1 cellular context compared by ENCODE assay signal in the genomic region with DNA sequence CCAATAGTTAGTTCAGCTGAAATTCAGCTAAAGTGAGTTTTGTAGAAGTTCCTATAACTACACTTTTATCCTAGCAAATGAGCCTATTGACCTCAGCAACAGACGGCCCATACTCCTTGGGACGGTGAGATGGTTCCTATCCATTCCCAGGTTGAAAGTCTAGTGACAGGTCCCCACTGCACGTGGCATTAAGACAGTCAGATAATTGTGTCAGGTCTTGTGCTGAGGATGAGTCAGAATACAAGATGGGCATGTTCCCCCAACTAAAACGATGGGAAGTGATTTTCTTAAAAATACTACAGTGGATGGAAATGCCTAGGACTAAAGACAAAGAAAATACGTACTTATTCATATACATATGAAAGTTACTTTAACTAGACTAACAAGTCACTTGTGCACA.
TF ChIP-seq lines count a peak whose summit lies in the region.

No MANE protein-coding gene starts in this region.

TF ChIP-seq in HepG2, 621 proteins besides CTCF, POLR2A, EP300 and RAD21:
- TF ChIP-seq PCBP1 (IDR thresholded peaks at IDR 0.05; ENCODE audit: borderline replicate concordance, low read depth, low read length) (no peak), ZNF180 (CRISPR knock-in tag; IDR thresholded peaks at IDR 0.05; ENCODE audit: borderline replicate concordance, low read depth) (no peak), DNMT3B (CRISPR knock-in tag; conservative IDR thresholded peaks at IDR 0.05) (no peak), MBNL3 (CRISPR knock-in tag; conservative IDR thresholded peaks at IDR 0.05) (no peak), FIP1L1 (IDR thresholded peaks at IDR 0.05; ENCODE audit: borderline replicate concordance, insufficient read depth, low read depth, low read length) (no peak), MIXL1 (CRISPR knock-in tag; IDR thresholded peaks at IDR 0.05) (no peak), SETDB1 (CRISPR knock-in tag; IDR thresholded peaks at IDR 0.05; ENCODE audit: borderline replicate concordance) (no peak), KLF9 (CRISPR knock-in tag; IDR thresholded peaks at IDR 0.05; ENCODE audit: low read depth) (no peak)
- TF ChIP-seq, protein P1, sequence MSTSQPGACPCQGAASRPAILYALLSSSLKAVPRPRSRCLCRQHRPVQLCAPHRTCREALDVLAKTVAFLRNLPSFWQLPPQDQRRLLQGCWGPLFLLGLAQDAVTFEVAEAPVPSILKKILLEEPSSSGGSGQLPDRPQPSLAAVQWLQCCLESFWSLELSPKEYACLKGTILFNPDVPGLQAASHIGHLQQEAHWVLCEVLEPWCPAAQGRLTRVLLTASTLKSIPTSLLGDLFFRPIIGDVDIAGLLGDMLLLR (CRISPR knock-in tag; IDR thresholded peaks at IDR 0.05): no peak
- TF ChIP-seq, protein P2, sequence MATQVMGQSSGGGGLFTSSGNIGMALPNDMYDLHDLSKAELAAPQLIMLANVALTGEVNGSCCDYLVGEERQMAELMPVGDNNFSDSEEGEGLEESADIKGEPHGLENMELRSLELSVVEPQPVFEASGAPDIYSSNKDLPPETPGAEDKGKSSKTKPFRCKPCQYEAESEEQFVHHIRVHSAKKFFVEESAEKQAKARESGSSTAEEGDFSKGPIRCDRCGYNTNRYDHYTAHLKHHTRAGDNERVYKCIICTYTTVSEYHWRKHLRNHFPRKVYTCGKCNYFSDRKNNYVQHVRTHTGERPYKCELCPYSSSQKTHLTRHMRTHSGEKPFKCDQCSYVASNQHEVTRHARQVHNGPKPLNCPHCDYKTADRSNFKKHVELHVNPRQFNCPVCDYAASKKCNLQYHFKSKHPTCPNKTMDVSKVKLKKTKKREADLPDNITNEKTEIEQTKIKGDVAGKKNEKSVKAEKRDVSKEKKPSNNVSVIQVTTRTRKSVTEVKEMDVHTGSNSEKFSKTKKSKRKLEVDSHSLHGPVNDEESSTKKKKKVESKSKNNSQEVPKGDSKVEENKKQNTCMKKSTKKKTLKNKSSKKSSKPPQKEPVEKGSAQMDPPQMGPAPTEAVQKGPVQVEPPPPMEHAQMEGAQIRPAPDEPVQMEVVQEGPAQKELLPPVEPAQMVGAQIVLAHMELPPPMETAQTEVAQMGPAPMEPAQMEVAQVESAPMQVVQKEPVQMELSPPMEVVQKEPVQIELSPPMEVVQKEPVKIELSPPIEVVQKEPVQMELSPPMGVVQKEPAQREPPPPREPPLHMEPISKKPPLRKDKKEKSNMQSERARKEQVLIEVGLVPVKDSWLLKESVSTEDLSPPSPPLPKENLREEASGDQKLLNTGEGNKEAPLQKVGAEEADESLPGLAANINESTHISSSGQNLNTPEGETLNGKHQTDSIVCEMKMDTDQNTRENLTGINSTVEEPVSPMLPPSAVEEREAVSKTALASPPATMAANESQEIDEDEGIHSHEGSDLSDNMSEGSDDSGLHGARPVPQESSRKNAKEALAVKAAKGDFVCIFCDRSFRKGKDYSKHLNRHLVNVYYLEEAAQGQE (IDR thresholded peaks at IDR 0.05; ENCODE audit: borderline replicate concordance in 1 of 2, low read depth in 1 of 2, low read length in 2 of 2): no peak
